In genomic region chr7:6022671-6023070, GRCh38 we compare ENCODE assay signal across 24 cellular contexts. TPM values are rescaled to one million over a fixed set of nuclear protein-coding genes. Genes with fewer than 3 reads are reported as not detected.
A peak's percentile ranks its signal among the peaks of the same experiment; 100 is the strongest.
DNase-seq lines count a peak whose midpoint lies in the region; ATAC-seq, FAIRE-seq and TF ChIP-seq lines count a peak whose summit lies in the region.
"Had no signal": no experiment of that assay in that cellular context is flagged by ENCODE, and none has a peak within 500 bp of the region (broad histone marks: within the 10 kb centered on the region; RNA-seq: fewer than 3 reads in every experiment).

No MANE protein-coding gene starts in this region.

- H3K4me1 ChIP-seq in HepG2 (ENCODE audit: insufficient read depth, low read length) (no peaks in the 10 kb centered on the region), right lobe of liver (no peaks in the 10 kb centered on the region)

- peaks cover 0 to 3% (median 3%) of the 10 kb centered on the region in 3 donors for H3K27me3 Mint-ChIP-seq in immature natural killer cell (ENCODE audit: low read depth in 3 of 3)
- H3K27me3 Mint-ChIP-seq: CD4-positive, alpha-beta memory T cell had no signal

- TF ChIP-seq RAD21 in HepG2 (CRISPR knock-in tag; IDR thresholded peaks at IDR 0.05) = no peak

- no peak for ATAC-seq in HepG2
- ATAC-seq in right lobe of liver = no peak
- ATAC-seq in HG02678 (IDR thresholded peaks at IDR 0.05; ENCODE audit: unreplicated experiment) = no peak
- ATAC-seq: PC-3, Right ventricle myocardium inferior had no signal

- peaks cover 30 to 55% of the 10 kb centered on the region in 2 donors for H3K4me1 Mint-ChIP-seq in immature natural killer cell

- H3K27me3 ChIP-seq in HepG2 (ENCODE audit: control insufficient read depth in 1 of 2, insufficient read depth in 2 of 2, low read length in 2 of 2) (no peaks in the 10 kb centered on the region), right lobe of liver (no peaks in the 10 kb centered on the region)
- H3K27me3 ChIP-seq: SJCRH30 had no signal

- TF ChIP-seq POLR2A in HepG2 (IDR thresholded peaks at IDR 0.05; ENCODE audit: insufficient read depth in 1 of 2, low read depth in 2 of 2, low read length in 2 of 2) = 0 out of 4 replicates have a peak, but pooled peaks of 1 of the 2 experiments have one; percentile 15
- TF ChIP-seq POLR2A in right lobe of liver (IDR thresholded peaks at IDR 0.05) = no peak

- in situ Hi-C loops in HepG2 (cut with HindIII; ENCODE audit: extremely low pct_ligation_motif_present, low pct_unique_long_range_greater_than_20kb) = no loop called here

- H3K27ac Mint-ChIP-seq in immature natural killer cell = peak overlapping the region in 4 of 6 donors; percentile 5 to 75 (median 31)

- no peak for DNase-seq in HepG2 (ENCODE audit: low spot score)
- DNase-seq in right lobe of liver = no peak
- DNase-seq in OCI-M1 (lab: John Stamatoyannopoulos, UW) = peak; percentile 7
- no peak for DNase-seq in immature natural killer cell
- no peak for DNase-seq in iPS-NIHi7 (ENCODE audit: extremely low spot score)
- no peak for DNase-seq in effector CD8-positive, alpha-beta T cell (lab: John Stamatoyannopoulos, UW)
- DNase-seq: C1 segment of cervical spinal cord; CD4-positive, alpha-beta memory T cell; DMS 273 treated with DMSO at 0.1 percent for 48 hours; GF-D8; H7; IMR-90; MM.1S; NCI-H2029; NCI-H446; NCI-H524 treated with DMSO at 0.1 percent for 48 hours; NCI-H774; PC-3; SJCRH30 had no signal

- no peaks in the 10 kb centered on the region for H3K9me3 ChIP-seq in HepG2 (ENCODE audit: low read length)
- H3K9me3 ChIP-seq in right lobe of liver = no peaks in the 10 kb centered on the region
- H3K9me3 ChIP-seq: SJCRH30 had no signal

- TSS peak; percentile 11 for BruUV-seq in HepG2 (replicated peaks; lab: Mats Ljungman, UMichigan)

- peaks cover 18 to 62% (median 31%) of the 10 kb centered on the region in 3 donors for H3K36me3 Mint-ChIP-seq in immature natural killer cell

- no peak overlapping the region for H3K4me2 ChIP-seq in HepG2 (ENCODE audit: low read depth, low read length)
- H3K4me2 ChIP-seq: KMS-11 had no signal

- WGBS in HepG2 (ENCODE audit: low lambda C conversion rate) = 96% methylated on average over 3 of the region's 3 CpGs
- 75% methylated on average over 3 of the region's 3 CpGs for WGBS in right lobe of liver (ENCODE audit: insufficient coverage, low coverage, low lambda C conversion rate, missing lambda C conversion rate)

- H4K20me1 ChIP-seq in HepG2 (ENCODE audit: insufficient read depth, low read length) = no peaks in the 10 kb centered on the region

- no peak for FAIRE-seq in HepG2 (lab: Jason Lieb, UNC)
- FAIRE-seq: GM12892, GM19239 had no signal

- H3K36me3 ChIP-seq in HepG2 (replicated peaks in 1 of 2; ENCODE audit: control insufficient read depth in 1 of 2, insufficient read depth in 2 of 2, low read length in 2 of 2) = peaks cover 42 to 93% of the 10 kb centered on the region in 2 experiments
- H3K36me3 ChIP-seq in right lobe of liver = peaks cover 0 to 96% (median 40%) of the 10 kb centered on the region in 4 donors

- intact Hi-C loops in HepG2 (cut with micrococcal nuclease; ENCODE audit: unreplicated experiment) (no loop called here), right lobe of liver (cut with DNase I) (no loop called here)

- no peak for TF ChIP-seq CTCF in HepG2 (CRISPR knock-in tag; IDR thresholded peaks at IDR 0.05)
- TF ChIP-seq CTCF in right lobe of liver (IDR thresholded peaks at IDR 0.05) = no peak

- no peak overlapping the region for H3K4me3 ChIP-seq in HepG2 (replicated peaks in 1 of 3; ENCODE audit: insufficient read depth in 1 of 3, low read depth in 2 of 3, low read length in 3 of 3)
- no peak overlapping the region for H3K4me3 ChIP-seq in right lobe of liver
- H3K4me3 ChIP-seq: SJCRH30 had no signal

- CTCF ChIA-PET in HepG2 (lab: Yijun Ruan, JAX; ENCODE audit: low intra/inter-chr PET ratio, low total read pairs) = no interaction called here

- H3K27ac ChIP-seq in HepG2 (ENCODE audit: extremely low read length, insufficient read depth, low read length) (no peak overlapping the region), right lobe of liver (no peak overlapping the region)
- H3K27ac ChIP-seq: KMS-11, SJCRH30 had no signal

- H3K4me3 Mint-ChIP-seq in immature natural killer cell = no peak overlapping the region
- H3K4me3 Mint-ChIP-seq: CD4-positive, alpha-beta memory T cell had no signal

- no peak overlapping the region for H3K9ac ChIP-seq in HepG2 (ENCODE audit: insufficient read depth, low read depth, low read length)
- H3K9ac ChIP-seq: KMS-11 had no signal

- no peaks in the 10 kb centered on the region for H3K79me2 ChIP-seq in HepG2 (ENCODE audit: insufficient read depth, low read length)

- no peak overlapping the region for H2AFZ ChIP-seq in HepG2 (ENCODE audit: low read length)

- no peaks in the 10 kb centered on the region for H3K9me3 Mint-ChIP-seq in immature natural killer cell
- H3K9me3 Mint-ChIP-seq: CD4-positive, alpha-beta memory T cell had no signal

- no peak for TF ChIP-seq EP300 in HepG2 (IDR thresholded peaks at IDR 0.05; ENCODE audit: low read depth in 2 of 2, low read length in 2 of 2)
- no peak for TF ChIP-seq EP300 in HepG2 (CRISPR knock-in tag; IDR thresholded peaks at IDR 0.05; ENCODE audit: borderline replicate concordance)

- POLR2A ChIA-PET in HepG2 (lab: Yijun Ruan, JAX) = interaction anchor here (2.5 kb wide), 1 partner anchor 13 kb away, joined by 9 read pairs; the partner anchor contains the start of genes AIMP2 and PMS2

RNA-seq across cellular contexts. Expression of gene ANKRD61, which starts 8.5 kb away (rescaled TPM):
- total RNA-seq in HepG2 (2016; rRNA removed; fragmentation: Illumina TruSeq; extraction: Trizol) = 0.13 TPM in 1 of 2 replicates, not detected in the other
- total RNA-seq in HepG2 (2016; cell fraction: cytosol; rRNA removed; fragmentation: Illumina TruSeq; extraction: Trizol; ENCODE audit: low read depth) = not detected in 2 replicates
- 0.11 TPM in 1 of 2 replicates, not detected in the other for total RNA-seq in HepG2 (2016; cell fraction: insoluble cytoplasmic fraction; rRNA removed; fragmentation: Illumina TruSeq; extraction: Trizol)
- not detected in 2 replicates for total RNA-seq in HepG2 (2016; cell fraction: membrane; rRNA removed; fragmentation: Illumina TruSeq; extraction: Trizol)
- not detected in 2 replicates for total RNA-seq in HepG2 (2016; cell fraction: nucleus; rRNA removed; fragmentation: Illumina TruSeq; extraction: Trizol)
- polyA plus RNA-seq in HepG2 (2011; rRNA removed) = 0.24 TPM in 1 of 2 replicates, not detected in the other
- 0.10 and 0.13 TPM in 2 replicates for polyA plus RNA-seq in HepG2 (2011; cell fraction: cytosol; rRNA removed)
- polyA plus RNA-seq in HepG2 (2011; cell fraction: nucleus; rRNA removed) = 0.17 and 0.21 TPM in 2 replicates
- 1.3 and 1.4 TPM in 2 replicates for polyA plus RNA-seq in HepG2 (2012)
- polyA plus RNA-seq in HepG2 (2016; cell fraction: cytosol; fragmentation: Illumina TruSeq; extraction: Trizol; ENCODE audit: low read depth) = 0.08 and 0.14 TPM in 2 replicates
- not detected in 2 replicates for polyA plus RNA-seq in HepG2 (2016; cell fraction: insoluble cytoplasmic fraction; fragmentation: Illumina TruSeq; extraction: Trizol; ENCODE audit: low read depth)
- not detected in 2 replicates for polyA plus RNA-seq in HepG2 (2016; cell fraction: membrane; fragmentation: Illumina TruSeq; extraction: Trizol; ENCODE audit: low read depth)
- not detected in 2 replicates for polyA plus RNA-seq in HepG2 (2016; cell fraction: nucleus; fragmentation: Illumina TruSeq; extraction: Trizol; ENCODE audit: insufficient read depth, low read depth)
- polyA minus RNA-seq in HepG2 (2011; rRNA and poly(A)+ RNA removed; ENCODE audit: low replicate concordance) = 0.65 TPM in 1 of 2 replicates, not detected in the other
- polyA minus RNA-seq in HepG2 (2011; cell fraction: cytosol; rRNA and poly(A)+ RNA removed) = not detected in 2 replicates
- polyA minus RNA-seq in HepG2 (2011; cell fraction: nucleus; rRNA and poly(A)+ RNA removed) = not detected in 2 replicates
- under 1 TPM in 1 of 6 experiments, not detected in 5; 0.26 TPM for total RNA-seq in right lobe of liver
- under 1 TPM in 1 of 3 donors, not detected in 2; 0.38 TPM for polyA plus RNA-seq in immature natural killer cell
- total RNA-seq: CD4-positive, alpha-beta memory T cell; Right ventricle myocardium inferior had no signal

RNA-seq across cellular contexts. Expression of gene AIMP2, which starts 13.6 kb away (rescaled TPM):
- total RNA-seq in HepG2 (2016; rRNA removed; fragmentation: Illumina TruSeq; extraction: Trizol) = 84.9 and 97.2 TPM in 2 replicates
- total RNA-seq in HepG2 (2016; cell fraction: cytosol; rRNA removed; fragmentation: Illumina TruSeq; extraction: Trizol; ENCODE audit: low read depth) = 24.2 and 29.1 TPM in 2 replicates
- 82.6 and 109 TPM in 2 replicates for total RNA-seq in HepG2 (2016; cell fraction: insoluble cytoplasmic fraction; rRNA removed; fragmentation: Illumina TruSeq; extraction: Trizol)
- 30.1 and 33.3 TPM in 2 replicates for total RNA-seq in HepG2 (2016; cell fraction: membrane; rRNA removed; fragmentation: Illumina TruSeq; extraction: Trizol)
- 38.1 and 38.5 TPM in 2 replicates for total RNA-seq in HepG2 (2016; cell fraction: nucleus; rRNA removed; fragmentation: Illumina TruSeq; extraction: Trizol)
- 38.2 and 41.0 TPM in 2 replicates for polyA plus RNA-seq in HepG2 (2011; rRNA removed)
- polyA plus RNA-seq in HepG2 (2011; cell fraction: cytosol; rRNA removed) = 49.9 and 54.2 TPM in 2 replicates
- 18.4 and 23.0 TPM in 2 replicates for polyA plus RNA-seq in HepG2 (2011; cell fraction: nucleus; rRNA removed)
- 27.3 and 34.0 TPM in 2 replicates for polyA plus RNA-seq in HepG2 (2012)
- 20.2 and 21.5 TPM in 2 replicates for polyA plus RNA-seq in HepG2 (2016; cell fraction: cytosol; fragmentation: Illumina TruSeq; extraction: Trizol; ENCODE audit: low read depth)
- 98.6 and 104 TPM in 2 replicates for polyA plus RNA-seq in HepG2 (2016; cell fraction: insoluble cytoplasmic fraction; fragmentation: Illumina TruSeq; extraction: Trizol; ENCODE audit: low read depth)
- 25.0 and 28.0 TPM in 2 replicates for polyA plus RNA-seq in HepG2 (2016; cell fraction: membrane; fragmentation: Illumina TruSeq; extraction: Trizol; ENCODE audit: low read depth)
- polyA plus RNA-seq in HepG2 (2016; cell fraction: nucleus; fragmentation: Illumina TruSeq; extraction: Trizol; ENCODE audit: insufficient read depth, low read depth) = 53.2 and 62.7 TPM in 2 replicates
- 73.9 and 128 TPM in 2 replicates for polyA minus RNA-seq in HepG2 (2011; rRNA and poly(A)+ RNA removed; ENCODE audit: low replicate concordance)
- polyA minus RNA-seq in HepG2 (2011; cell fraction: cytosol; rRNA and poly(A)+ RNA removed) = 30.2 and 32.8 TPM in 2 replicates
- 25.9 and 34.8 TPM in 2 replicates for polyA minus RNA-seq in HepG2 (2011; cell fraction: nucleus; rRNA and poly(A)+ RNA removed)
- total RNA-seq in right lobe of liver = 10 to 100 TPM; 20.2 to 53.6 (median 24.6) TPM
- 10 to 100 TPM; 18.8 to 39.3 (median 36.7) TPM for polyA plus RNA-seq in immature natural killer cell

RNA-seq across cellular contexts. Expression of gene PMS2, which starts 13.8 kb away (rescaled TPM):
- 11.4 and 13.9 TPM in 2 replicates for total RNA-seq in HepG2 (2016; rRNA removed; fragmentation: Illumina TruSeq; extraction: Trizol)
- 6.5 and 6.8 TPM in 2 replicates for total RNA-seq in HepG2 (2016; cell fraction: cytosol; rRNA removed; fragmentation: Illumina TruSeq; extraction: Trizol; ENCODE audit: low read depth)
- total RNA-seq in HepG2 (2016; cell fraction: insoluble cytoplasmic fraction; rRNA removed; fragmentation: Illumina TruSeq; extraction: Trizol) = 11.7 and 13.5 TPM in 2 replicates
- total RNA-seq in HepG2 (2016; cell fraction: membrane; rRNA removed; fragmentation: Illumina TruSeq; extraction: Trizol) = 8.2 and 8.9 TPM in 2 replicates
- 11.2 and 11.7 TPM in 2 replicates for total RNA-seq in HepG2 (2016; cell fraction: nucleus; rRNA removed; fragmentation: Illumina TruSeq; extraction: Trizol)
- 6.2 and 6.3 TPM in 2 replicates for polyA plus RNA-seq in HepG2 (2011; rRNA removed)
- 3.6 and 3.9 TPM in 2 replicates for polyA plus RNA-seq in HepG2 (2011; cell fraction: cytosol; rRNA removed)
- polyA plus RNA-seq in HepG2 (2011; cell fraction: nucleus; rRNA removed) = 6.3 and 8.2 TPM in 2 replicates
- polyA plus RNA-seq in HepG2 (2012) = 5.1 and 5.9 TPM in 2 replicates
- 0.99 and 1.1 TPM in 2 replicates for polyA plus RNA-seq in HepG2 (2016; cell fraction: cytosol; fragmentation: Illumina TruSeq; extraction: Trizol; ENCODE audit: low read depth)
- polyA plus RNA-seq in HepG2 (2016; cell fraction: insoluble cytoplasmic fraction; fragmentation: Illumina TruSeq; extraction: Trizol; ENCODE audit: low read depth) = 8.6 and 8.7 TPM in 2 replicates
- polyA plus RNA-seq in HepG2 (2016; cell fraction: membrane; fragmentation: Illumina TruSeq; extraction: Trizol; ENCODE audit: low read depth) = 2.1 and 2.5 TPM in 2 replicates
- 12.2 and 13.2 TPM in 2 replicates for polyA plus RNA-seq in HepG2 (2016; cell fraction: nucleus; fragmentation: Illumina TruSeq; extraction: Trizol; ENCODE audit: insufficient read depth, low read depth)
- polyA minus RNA-seq in HepG2 (2011; rRNA and poly(A)+ RNA removed; ENCODE audit: low replicate concordance) = 6.1 and 20.2 TPM in 2 replicates
- 4.1 and 6.0 TPM in 2 replicates for polyA minus RNA-seq in HepG2 (2011; cell fraction: cytosol; rRNA and poly(A)+ RNA removed)
- polyA minus RNA-seq in HepG2 (2011; cell fraction: nucleus; rRNA and poly(A)+ RNA removed) = 8.9 and 12.2 TPM in 2 replicates
- total RNA-seq in right lobe of liver = 1 to 10 TPM; 3.9 to 6.8 (median 5.8) TPM
- polyA plus RNA-seq in immature natural killer cell = 10 to 100 TPM in 1 of 3 donors, 1 to 10 TPM in 2; 6.6 to 13.8 (median 9.6) TPM

RNA-seq across cellular contexts. Expression of gene EIF2AK1, which starts 36.3 kb away (rescaled TPM):
- total RNA-seq in HepG2 (2016; rRNA removed; fragmentation: Illumina TruSeq; extraction: Trizol) = 71.4 and 103 TPM in 2 replicates
- 34.6 and 40.9 TPM in 2 replicates for total RNA-seq in HepG2 (2016; cell fraction: cytosol; rRNA removed; fragmentation: Illumina TruSeq; extraction: Trizol; ENCODE audit: low read depth)
- total RNA-seq in HepG2 (2016; cell fraction: insoluble cytoplasmic fraction; rRNA removed; fragmentation: Illumina TruSeq; extraction: Trizol) = 68.8 and 97.8 TPM in 2 replicates
- 110 and 126 TPM in 2 replicates for total RNA-seq in HepG2 (2016; cell fraction: membrane; rRNA removed; fragmentation: Illumina TruSeq; extraction: Trizol)
- 55.1 and 65.4 TPM in 2 replicates for total RNA-seq in HepG2 (2016; cell fraction: nucleus; rRNA removed; fragmentation: Illumina TruSeq; extraction: Trizol)
- polyA plus RNA-seq in HepG2 (2011; rRNA removed) = 112 and 115 TPM in 2 replicates
- 113 and 122 TPM in 2 replicates for polyA plus RNA-seq in HepG2 (2011; cell fraction: cytosol; rRNA removed)
- polyA plus RNA-seq in HepG2 (2011; cell fraction: nucleus; rRNA removed) = 110 and 112 TPM in 2 replicates
- polyA plus RNA-seq in HepG2 (2012) = 80.4 and 124 TPM in 2 replicates
- 68.3 and 68.8 TPM in 2 replicates for polyA plus RNA-seq in HepG2 (2016; cell fraction: cytosol; fragmentation: Illumina TruSeq; extraction: Trizol; ENCODE audit: low read depth)
- 137 and 157 TPM in 2 replicates for polyA plus RNA-seq in HepG2 (2016; cell fraction: insoluble cytoplasmic fraction; fragmentation: Illumina TruSeq; extraction: Trizol; ENCODE audit: low read depth)
- polyA plus RNA-seq in HepG2 (2016; cell fraction: membrane; fragmentation: Illumina TruSeq; extraction: Trizol; ENCODE audit: low read depth) = 130 and 160 TPM in 2 replicates
- 103 and 117 TPM in 2 replicates for polyA plus RNA-seq in HepG2 (2016; cell fraction: nucleus; fragmentation: Illumina TruSeq; extraction: Trizol; ENCODE audit: insufficient read depth, low read depth)
- 67.1 and 79.8 TPM in 2 replicates for polyA minus RNA-seq in HepG2 (2011; rRNA and poly(A)+ RNA removed; ENCODE audit: low replicate concordance)
- polyA minus RNA-seq in HepG2 (2011; cell fraction: cytosol; rRNA and poly(A)+ RNA removed) = 86.8 and 115 TPM in 2 replicates
- polyA minus RNA-seq in HepG2 (2011; cell fraction: nucleus; rRNA and poly(A)+ RNA removed) = 84.1 and 87.9 TPM in 2 replicates
- total RNA-seq in right lobe of liver = 100 to 1,000 TPM in 2 of 6 experiments, 10 to 100 TPM in 4; 69.3 to 271 (median 72.8) TPM
- polyA plus RNA-seq in immature natural killer cell = 100 to 1,000 TPM in 1 of 3 donors, 10 to 100 TPM in 2; 98.4 to 133 (median 99.5) TPM

RNA-seq across cellular contexts. Expression of gene RSPH10B, which starts 52.2 kb away (rescaled TPM):
- total RNA-seq in HepG2 (2016; rRNA removed; fragmentation: Illumina TruSeq; extraction: Trizol) = not detected in 2 replicates
- total RNA-seq in HepG2 (2016; cell fraction: cytosol; rRNA removed; fragmentation: Illumina TruSeq; extraction: Trizol; ENCODE audit: low read depth) = 0.09 and 0.10 TPM in 2 replicates
- total RNA-seq in HepG2 (2016; cell fraction: insoluble cytoplasmic fraction; rRNA removed; fragmentation: Illumina TruSeq; extraction: Trizol) = not detected in 2 replicates
- 0.15 TPM in 1 of 2 replicates, not detected in the other for total RNA-seq in HepG2 (2016; cell fraction: membrane; rRNA removed; fragmentation: Illumina TruSeq; extraction: Trizol)
- not detected in 2 replicates for total RNA-seq in HepG2 (2016; cell fraction: nucleus; rRNA removed; fragmentation: Illumina TruSeq; extraction: Trizol)
- polyA plus RNA-seq in HepG2 (2011; rRNA removed) = 0.03 TPM in 1 of 2 replicates, not detected in the other
- polyA plus RNA-seq in HepG2 (2011; cell fraction: cytosol; rRNA removed) = not detected in 2 replicates
- polyA plus RNA-seq in HepG2 (2011; cell fraction: nucleus; rRNA removed) = not detected in 2 replicates
- 0.13 and 0.15 TPM in 2 replicates for polyA plus RNA-seq in HepG2 (2012)
- polyA plus RNA-seq in HepG2 (2016; cell fraction: cytosol; fragmentation: Illumina TruSeq; extraction: Trizol; ENCODE audit: low read depth) = not detected in 2 replicates
- not detected in 2 replicates for polyA plus RNA-seq in HepG2 (2016; cell fraction: insoluble cytoplasmic fraction; fragmentation: Illumina TruSeq; extraction: Trizol; ENCODE audit: low read depth)
- polyA plus RNA-seq in HepG2 (2016; cell fraction: membrane; fragmentation: Illumina TruSeq; extraction: Trizol; ENCODE audit: low read depth) = not detected in 2 replicates
- not detected in 2 replicates for polyA plus RNA-seq in HepG2 (2016; cell fraction: nucleus; fragmentation: Illumina TruSeq; extraction: Trizol; ENCODE audit: insufficient read depth, low read depth)
- 0.05 TPM in 1 of 2 replicates, not detected in the other for polyA minus RNA-seq in HepG2 (2011; rRNA and poly(A)+ RNA removed; ENCODE audit: low replicate concordance)
- polyA minus RNA-seq in HepG2 (2011; cell fraction: cytosol; rRNA and poly(A)+ RNA removed) = not detected in 2 replicates
- not detected in 2 replicates for polyA minus RNA-seq in HepG2 (2011; cell fraction: nucleus; rRNA and poly(A)+ RNA removed)
- total RNA-seq in right lobe of liver = under 1 TPM in 3 of 6 experiments, not detected in 3; 0.19 to 0.92 (median 0.47) TPM
- polyA plus RNA-seq in immature natural killer cell = not detected
- total RNA-seq: CD4-positive, alpha-beta memory T cell; H7; PC-3; Right ventricle myocardium inferior had no signal
- polyA plus RNA-seq: CD4-positive, alpha-beta memory T cell; IMR-90 had no signal
